In genomic region chr14:73764406-73764805, GRCh38 we compare ENCODE assay signal across 12 cellular contexts. TPM values are rescaled to one million over a fixed set of nuclear protein-coding genes. Genes with fewer than 3 reads are reported as not detected.
DNase-seq lines count a peak whose midpoint lies in the region; ATAC-seq, FAIRE-seq and TF ChIP-seq lines count a peak whose summit lies in the region.
"Had no signal": no experiment of that assay in that cellular context is flagged by ENCODE, and none has a peak within 500 bp of the region (broad histone marks: within the 10 kb centered on the region; RNA-seq: fewer than 3 reads in every experiment).

No MANE protein-coding gene starts in this region.

- CTCF ChIA-PET in GM10248 (lab: Yijun Ruan, JAX): interaction anchor here (1.3 to 1.9 kb wide), 4 partner anchors 9 to 63 kb away, joined by 4 to 6 read pairs (median 5); no protein-coding TSS in a partner anchor

- no peaks in the 10 kb centered on the region for H3K9me2 ChIP-seq in DOHH2 (replicated peaks; ENCODE audit: control insufficient read depth, low read length)

- H3K9me3 ChIP-seq in DOHH2 (ENCODE audit: control insufficient read depth, insufficient read depth, low read length): no peaks in the 10 kb centered on the region
- no peaks in the 10 kb centered on the region for H3K9me3 ChIP-seq in small intestine (ENCODE audit: control insufficient read depth, low read depth)

- H3F3A ChIP-seq in DOHH2 (ENCODE audit: control insufficient read depth, insufficient read depth): peaks cover 47% of the 10 kb centered on the region

- POLR2A ChIA-PET in GM10248 (lab: Yijun Ruan, JAX): no interaction called here

- H3K79me2 ChIP-seq in DOHH2 (ENCODE audit: control insufficient read depth, low read length): peaks cover 90% of the 10 kb centered on the region

- no peak for FAIRE-seq in small intestine (lab: Jason Lieb, UNC)

- H3K27ac ChIP-seq in DOHH2 (ENCODE audit: low read depth, low read length): peak overlapping the region; percentile 97
- H3K27ac ChIP-seq in VCaP: peak overlapping the region; percentile 97
- peak overlapping the region; percentile 60 to 89 for H3K27ac ChIP-seq in small intestine (ENCODE audit: low read depth in 1 of 2, low read length in 1 of 2)
- H3K27ac ChIP-seq: cardiac muscle cell had no signal

- DNase-seq in left kidney (ENCODE audit: low read depth, low spot score) (peak; percentile 45), small intestine (no peak), GM10248 (ENCODE audit: extremely low spot score) (no peak), 8988T (no peak), NCI-H2227 (lab: John Stamatoyannopoulos, UW; ENCODE audit: unreplicated experiment) (no peak)
- DNase-seq: activated T-cell treated with anti-CD3 and anti-CD28 coated beads, Interleukin-2, amount 50 U/mL, for 1 hour; NCI-H1417; stimulated activated CD4-positive, alpha-beta T cell treated with anti-CD3 and anti-CD28 coated beads, Interleukin-1b, Interleukin-23, amount 100 ng/mL, for 48 hours had no signal

- no peak for ATAC-seq in HG03571 (IDR thresholded peaks at IDR 0.05; ENCODE audit: unreplicated experiment)

- TF ChIP-seq CTCF in DOHH2 (IDR thresholded peaks at IDR 0.05; ENCODE audit: low read depth, low read length, poor library complexity, severe bottlenecking) (no peak), VCaP (conservative IDR thresholded peaks at IDR 0.05) (no peak), GM10248 (IDR thresholded peaks at IDR 0.05; ENCODE audit: control extremely low read depth, extremely low read depth, low read depth, missing control alignments) (no peak)

- H3K4me3 ChIP-seq in DOHH2 (ENCODE audit: low read length): peak overlapping the region; percentile 83
- no peak overlapping the region for H3K4me3 ChIP-seq in small intestine (ENCODE audit: low read depth in 1 of 2, low read length in 2 of 2)
- H3K4me3 ChIP-seq: cardiac muscle cell had no signal

- H3K27me3 ChIP-seq in DOHH2 (ENCODE audit: control insufficient read depth, low read length) (no peaks in the 10 kb centered on the region), small intestine (ENCODE audit: control insufficient read depth in 2 of 2, insufficient read depth in 2 of 2, low read length in 2 of 2) (no peaks in the 10 kb centered on the region)
- H3K27me3 ChIP-seq: cardiac muscle cell had no signal

- H3K4me2 ChIP-seq in DOHH2 (ENCODE audit: low read length): peak overlapping the region; percentile 98

- H3K36me3 ChIP-seq in DOHH2 (ENCODE audit: control insufficient read depth, low read length): peaks cover 7% of the 10 kb centered on the region
- H3K36me3 ChIP-seq in small intestine (ENCODE audit: control insufficient read depth in 2 of 2, insufficient read depth in 2 of 2, low read length in 2 of 2): peaks cover 0 to 2% of the 10 kb centered on the region in 2 donors
- H3K36me3 ChIP-seq: cardiac muscle cell had no signal

- H3K4me1 ChIP-seq in DOHH2 (ENCODE audit: control insufficient read depth, low read length) (peaks cover 91% of the 10 kb centered on the region), small intestine (ENCODE audit: control insufficient read depth in 2 of 2, insufficient read depth in 1 of 2, low read depth in 1 of 2, low read length in 1 of 2) (peaks cover 18 to 51% of the 10 kb centered on the region in 2 donors)

- H4K20me1 ChIP-seq in DOHH2 (ENCODE audit: control insufficient read depth, insufficient read depth, low read depth, low read length): no peaks in the 10 kb centered on the region

- 51 to 61% (median 54%) methylated on average over 4 of the region's 4 CpGs for WGBS in small intestine, 3 donors

RNA-seq across cellular contexts. Expression of gene PNMA1, which starts 50.2 kb away (rescaled TPM):
- 10 to 100 TPM; 10.8 to 23.5 (median 17.0) TPM for polyA plus RNA-seq in small intestine
